In the genomic region with DNA sequence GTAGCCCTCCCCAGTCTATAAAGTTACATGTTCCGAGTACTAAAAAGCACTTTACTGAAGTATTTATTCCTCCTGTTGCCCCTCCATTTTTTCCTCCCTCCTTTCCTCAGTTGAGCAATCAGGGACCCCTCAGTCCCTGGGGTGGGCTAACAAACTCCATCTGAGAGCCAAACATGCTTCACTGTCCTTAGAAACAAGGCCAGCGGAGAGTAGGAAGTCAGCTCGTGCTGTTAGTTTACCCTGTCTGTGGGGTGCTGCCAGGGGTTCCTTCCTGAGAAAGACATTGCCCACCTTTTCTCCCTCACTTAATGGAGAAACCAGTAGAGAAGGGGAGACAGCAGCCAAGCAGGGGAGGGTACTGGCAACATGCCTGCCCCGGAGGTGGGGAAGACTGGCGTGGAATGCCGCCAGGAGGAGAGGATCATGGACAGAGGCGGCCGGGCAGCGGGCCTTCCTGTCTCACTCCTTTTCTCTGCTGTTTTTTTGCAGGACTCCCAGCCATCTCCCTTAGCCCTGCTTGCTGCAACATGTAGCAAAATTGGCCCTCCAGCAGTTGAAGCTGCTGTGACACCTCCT, we compare ENCODE assay signal across 25 cellular contexts. TPM values are rescaled to one million over a fixed set of nuclear protein-coding genes. Genes with fewer than 3 reads are reported as not detected.
DNase-seq lines count a peak whose midpoint lies in the region; ATAC-seq and TF ChIP-seq lines count a peak whose summit lies in the region.
"Had no signal": no experiment of that assay in that cellular context is flagged by ENCODE, and none has a peak within 500 bp of the region (broad histone marks: within the 10 kb centered on the region; RNA-seq: fewer than 3 reads in every experiment).

No MANE protein-coding gene starts in this region.

- 56% methylated on average over 9 of the region's 9 CpGs for WGBS in esophagus muscularis mucosa

- H3K9me3 ChIP-seq in esophagus muscularis mucosa (no peaks in the 10 kb centered on the region), neural progenitor cell (ENCODE audit: low read depth) (no peaks in the 10 kb centered on the region), upper lobe of right lung (no peaks in the 10 kb centered on the region)
- H3K9me3 ChIP-seq: BE2C, body of pancreas, left lung, stomach, vagina had no signal

- peaks cover 45% of the 10 kb centered on the region for H3K36me3 Mint-ChIP-seq in activated T-cell treated with anti-CD3 and anti-CD28 coated beads, Interleukin-2, amount 50 U/mL, for 24 hours (ENCODE audit: low read depth)
- peaks cover 26% of the 10 kb centered on the region for H3K36me3 Mint-ChIP-seq in activated T-cell treated with anti-CD3 and anti-CD28 coated beads, Interleukin-2, amount 50 U/mL, for 4 hours (ENCODE audit: insufficient read depth)
- H3K36me3 Mint-ChIP-seq in neural progenitor cell: peaks cover 16% of the 10 kb centered on the region
- peaks cover 26% of the 10 kb centered on the region for H3K36me3 Mint-ChIP-seq in activated CD4-positive, alpha-beta T cell treated with anti-CD3 and anti-CD28 coated beads, Interleukin-2, amount 10 ng/mL, durations not matched to agents 7 days and 5 days (ENCODE audit: low read depth)

- no peak overlapping the region for H3K4me2 ChIP-seq in neural progenitor cell

- no peak for ATAC-seq in activated T-cell treated with anti-CD3 and anti-CD28 coated beads, Interleukin-2, amount 50 U/mL, for 4 hours
- ATAC-seq in upper lobe of right lung: peak; percentile 16
- ATAC-seq: body of pancreas, esophagus mucosa, left lung had no signal

- no peak for TF ChIP-seq POLR2A in esophagus muscularis mucosa (IDR thresholded peaks at IDR 0.05; ENCODE audit: low read depth)

- H3K36me3 ChIP-seq in esophagus muscularis mucosa (peaks cover 0 to 22% (median 13%) of the 10 kb centered on the region in 4 donors), neural progenitor cell (no peaks in the 10 kb centered on the region), upper lobe of right lung (peaks cover 19% of the 10 kb centered on the region)

- intact Hi-C loops in esophagus muscularis mucosa (cut with DNase I): no loop called here
- intact Hi-C loops in upper lobe of right lung (cut with DNase I): no loop called here

- CTCF ChIA-PET in activated CD4-positive, alpha-beta T cell treated with anti-CD3 and anti-CD28 coated beads, Interleukin-2, amount 10 ng/mL, durations not matched to agents 7 days and 5 days (lab: Charles Lee): interaction anchor here (1.2 kb wide), 1 partner anchor 96 kb away, joined by 3 read pairs; no protein-coding TSS in a partner anchor

- POLR2A ChIA-PET in activated CD4-positive, alpha-beta T cell treated with anti-CD3 and anti-CD28 coated beads, Interleukin-2, amount 10 ng/mL, durations not matched to agents 7 days and 5 days (lab: Charles Lee): no interaction called here

- no peaks in the 10 kb centered on the region for H4K20me1 ChIP-seq in neural progenitor cell (ENCODE audit: low read depth)

- H3K9ac ChIP-seq in neural progenitor cell: no peak overlapping the region

- TF ChIP-seq CTCF in esophagus muscularis mucosa (IDR thresholded peaks at IDR 0.05) (no peak), neural progenitor cell (IDR thresholded peaks at IDR 0.05) (no peak), upper lobe of right lung (IDR thresholded peaks at IDR 0.05) (no peak)

- no peak for TF ChIP-seq EP300 in esophagus muscularis mucosa (IDR thresholded peaks at IDR 0.05)

- H3K27me3 Mint-ChIP-seq in activated T-cell treated with anti-CD3 and anti-CD28 coated beads, Interleukin-2, amount 50 U/mL, for 24 hours: no peaks in the 10 kb centered on the region
- H3K27me3 Mint-ChIP-seq in activated T-cell treated with anti-CD3 and anti-CD28 coated beads, Interleukin-2, amount 50 U/mL, for 4 hours (ENCODE audit: low read depth): no peaks in the 10 kb centered on the region
- H3K27me3 Mint-ChIP-seq in neural progenitor cell (ENCODE audit: insufficient read depth, low read depth): peaks cover 6% of the 10 kb centered on the region
- no peaks in the 10 kb centered on the region for H3K27me3 Mint-ChIP-seq in activated CD4-positive, alpha-beta T cell treated with anti-CD3 and anti-CD28 coated beads, Interleukin-2, amount 10 ng/mL, durations not matched to agents 7 days and 5 days
- H3K27me3 Mint-ChIP-seq: activated CD4-positive, alpha-beta memory T cell treated with anti-CD3 and anti-CD28 coated beads, Interleukin-2, amount 10 ng/mL, durations not matched to agents 7 days and 5 days had no signal

- H3F3A ChIP-seq in neural progenitor cell (ENCODE audit: low read depth): no peaks in the 10 kb centered on the region

- no peak overlapping the region for H2AFZ ChIP-seq in neural progenitor cell (replicated peaks)

- H3K4me1 Mint-ChIP-seq in activated T-cell treated with anti-CD3 and anti-CD28 coated beads, Interleukin-2, amount 50 U/mL, for 24 hours (ENCODE audit: low read depth): peaks cover 17% of the 10 kb centered on the region
- H3K4me1 Mint-ChIP-seq in activated T-cell treated with anti-CD3 and anti-CD28 coated beads, Interleukin-2, amount 50 U/mL, for 4 hours (ENCODE audit: low read depth): peaks cover 16% of the 10 kb centered on the region
- no peaks in the 10 kb centered on the region for H3K4me1 Mint-ChIP-seq in neural progenitor cell
- peaks cover 13% of the 10 kb centered on the region for H3K4me1 Mint-ChIP-seq in activated CD4-positive, alpha-beta T cell treated with anti-CD3 and anti-CD28 coated beads, Interleukin-2, amount 10 ng/mL, durations not matched to agents 7 days and 5 days

- H3K27ac ChIP-seq in esophagus muscularis mucosa (replicated peaks in 1 of 4) (peak overlapping the region; percentile 33 to 69 (median 66)), neural progenitor cell (no peak overlapping the region), upper lobe of right lung (no peak overlapping the region)
- H3K27ac ChIP-seq: body of pancreas, left lung, skin epidermis, vagina had no signal

- H3K4me3 Mint-ChIP-seq in activated T-cell treated with anti-CD3 and anti-CD28 coated beads, Interleukin-2, amount 50 U/mL, for 24 hours: no peak overlapping the region
- no peak overlapping the region for H3K4me3 Mint-ChIP-seq in activated T-cell treated with anti-CD3 and anti-CD28 coated beads, Interleukin-2, amount 50 U/mL, for 4 hours
- H3K4me3 Mint-ChIP-seq in neural progenitor cell: no peak overlapping the region
- H3K4me3 Mint-ChIP-seq in activated CD4-positive, alpha-beta T cell treated with anti-CD3 and anti-CD28 coated beads, Interleukin-2, amount 10 ng/mL, durations not matched to agents 7 days and 5 days: no peak overlapping the region
- H3K4me3 Mint-ChIP-seq: activated CD4-positive, alpha-beta memory T cell treated with anti-CD3 and anti-CD28 coated beads, Interleukin-2, amount 10 ng/mL, durations not matched to agents 7 days and 5 days; T-helper 2 cell treated with Interferon-gamma antibody and Interleukin-4, amounts not matched to agents 5 μg/mL and 100 μg/mL, for 36 hours had no signal

- H3K9me3 Mint-ChIP-seq in activated T-cell treated with anti-CD3 and anti-CD28 coated beads, Interleukin-2, amount 50 U/mL, for 24 hours: no peaks in the 10 kb centered on the region
- H3K9me3 Mint-ChIP-seq in activated T-cell treated with anti-CD3 and anti-CD28 coated beads, Interleukin-2, amount 50 U/mL, for 4 hours: no peaks in the 10 kb centered on the region
- no peaks in the 10 kb centered on the region for H3K9me3 Mint-ChIP-seq in neural progenitor cell
- H3K9me3 Mint-ChIP-seq in activated CD4-positive, alpha-beta T cell treated with anti-CD3 and anti-CD28 coated beads, Interleukin-2, amount 10 ng/mL, durations not matched to agents 7 days and 5 days: no peaks in the 10 kb centered on the region
- H3K9me3 Mint-ChIP-seq: activated CD4-positive, alpha-beta memory T cell treated with anti-CD3 and anti-CD28 coated beads, Interleukin-2, amount 10 ng/mL, durations not matched to agents 7 days and 5 days; T-helper 2 cell treated with Interferon-gamma antibody and Interleukin-4, amounts not matched to agents 5 μg/mL and 100 μg/mL, for 36 hours had no signal

- H3K79me2 ChIP-seq in neural progenitor cell (ENCODE audit: low read depth): peaks cover 2% of the 10 kb centered on the region

- H3K27me3 ChIP-seq in esophagus muscularis mucosa: no peaks in the 10 kb centered on the region
- no peaks in the 10 kb centered on the region for H3K27me3 ChIP-seq in neural progenitor cell
- H3K27me3 ChIP-seq in upper lobe of right lung: no peaks in the 10 kb centered on the region
- H3K27me3 ChIP-seq: BE2C, body of pancreas, dorsolateral prefrontal cortex, left lung, stomach, vagina had no signal

- no peak for DNase-seq in activated T-cell treated with anti-CD3 and anti-CD28 coated beads, Interleukin-2, amount 50 U/mL, for 24 hours
- DNase-seq in activated T-cell treated with anti-CD3 and anti-CD28 coated beads, Interleukin-2, amount 50 U/mL, for 4 hours: no peak
- DNase-seq in esophagus muscularis mucosa (ENCODE audit: extremely low spot score) (no peak), neural progenitor cell (ENCODE audit: low spot score) (no peak), upper lobe of right lung (no peak), iPS-NIHi7 (ENCODE audit: extremely low spot score) (no peak), D341Med (ENCODE audit: low spot score) (no peak)
- no peak for DNase-seq in activated CD4-positive, alpha-beta T cell treated with anti-CD3 and anti-CD28 coated beads, Interleukin-2, amount 10 ng/mL, durations not matched to agents 7 days and 5 days
- DNase-seq: activated CD4-positive, alpha-beta memory T cell treated with anti-CD3 and anti-CD28 coated beads, Interleukin-2, amount 10 ng/mL, durations not matched to agents 7 days and 5 days; activated naive CD4-positive, alpha-beta T cell treated with anti-CD3 and anti-CD28 coated beads, Interleukin-2, amount 50 U/mL, for 16 hours; activated T-cell treated with anti-CD3 and anti-CD28 coated beads, Interleukin-2, amount 50 U/mL, for 1 hour; BE2C; body of pancreas; GDM1; left lung; NCI-H1694 treated with DMSO at 0.1 percent for 48 hours; NCI-H82; stimulated activated CD4-positive, alpha-beta T cell treated with anti-CD3 and anti-CD28 coated beads, Interleukin-2, amount 100 ng/mL, for 48 hours; stomach had no signal

- H3K4me3 ChIP-seq in esophagus muscularis mucosa (no peak overlapping the region), neural progenitor cell (no peak overlapping the region), upper lobe of right lung (no peak overlapping the region)
- H3K4me3 ChIP-seq: body of pancreas, left lung, skin epidermis, stomach, vagina had no signal

- H3K4me1 ChIP-seq in esophagus muscularis mucosa: peaks cover 30 to 48% (median 38%) of the 10 kb centered on the region in 4 donors
- no peaks in the 10 kb centered on the region for H3K4me1 ChIP-seq in neural progenitor cell
- H3K4me1 ChIP-seq in upper lobe of right lung: no peaks in the 10 kb centered on the region
- H3K4me1 ChIP-seq: BE2C, body of pancreas, vagina had no signal

- peak overlapping the region; percentile 45 for H3K27ac Mint-ChIP-seq in activated T-cell treated with anti-CD3 and anti-CD28 coated beads, Interleukin-2, amount 50 U/mL, for 24 hours
- H3K27ac Mint-ChIP-seq in neural progenitor cell: peak overlapping the region; percentile 3
- no peak overlapping the region for H3K27ac Mint-ChIP-seq in activated CD4-positive, alpha-beta T cell treated with anti-CD3 and anti-CD28 coated beads, Interleukin-2, amount 10 ng/mL, durations not matched to agents 7 days and 5 days
- H3K27ac Mint-ChIP-seq: activated CD4-positive, alpha-beta memory T cell treated with anti-CD3 and anti-CD28 coated beads, Interleukin-2, amount 10 ng/mL, durations not matched to agents 7 days and 5 days; T-helper 2 cell treated with Interferon-gamma antibody and Interleukin-4, amounts not matched to agents 5 μg/mL and 100 μg/mL, for 36 hours had no signal

RNA-seq across cellular contexts. Expression of a gene that starts 19.7 kb away (rescaled TPM):
- total RNA-seq in activated T-cell treated with anti-CD3 and anti-CD28 coated beads, Interleukin-2, amount 50 U/mL, for 4 hours: 10 to 100 TPM; 20.9 to 25.6 (median 23.1) TPM
- total RNA-seq in esophagus muscularis mucosa (10 to 100 TPM in 1 of 4 donors, 1 to 10 TPM in 3; 7.1 to 16.0 (median 9.4) TPM), neural progenitor cell (ENCODE audit: low replicate concordance) (1.6 and 2.3 TPM in 2 replicates), upper lobe of right lung (16.9 TPM)
- total RNA-seq in activated CD4-positive, alpha-beta T cell treated with anti-CD3 and anti-CD28 coated beads, Interleukin-2, amount 10 ng/mL, durations not matched to agents 7 days and 5 days: 10 to 100 TPM; 27.6 to 33.8 TPM

RNA-seq across cellular contexts. Expression of a gene that starts 25.6 kb away (rescaled TPM):
- 10 to 100 TPM; 82.8 to 83.5 (median 83.2) TPM for total RNA-seq in activated T-cell treated with anti-CD3 and anti-CD28 coated beads, Interleukin-2, amount 50 U/mL, for 4 hours
- total RNA-seq in esophagus muscularis mucosa (10 to 100 TPM; 21.2 to 32.8 (median 27.6) TPM), neural progenitor cell (ENCODE audit: low replicate concordance) (8.0 and 9.1 TPM in 2 replicates), upper lobe of right lung (29.4 TPM)
- total RNA-seq in activated CD4-positive, alpha-beta T cell treated with anti-CD3 and anti-CD28 coated beads, Interleukin-2, amount 10 ng/mL, durations not matched to agents 7 days and 5 days: 10 to 100 TPM; 30.9 to 36.5 TPM

RNA-seq across cellular contexts. Expression of a gene that starts 41.9 kb away (rescaled TPM):
- total RNA-seq in activated T-cell treated with anti-CD3 and anti-CD28 coated beads, Interleukin-2, amount 50 U/mL, for 4 hours: under 1 TPM in 2 of 3 donors, not detected in 1; 0.14 to 0.29 TPM
- total RNA-seq in esophagus muscularis mucosa: not detected
- not detected in 2 replicates for total RNA-seq in neural progenitor cell (ENCODE audit: low replicate concordance)
- 47.4 TPM for total RNA-seq in upper lobe of right lung
- total RNA-seq in activated CD4-positive, alpha-beta T cell treated with anti-CD3 and anti-CD28 coated beads, Interleukin-2, amount 10 ng/mL, durations not matched to agents 7 days and 5 days: not detected
- total RNA-seq: activated CD4-positive, alpha-beta memory T cell treated with anti-CD3 and anti-CD28 coated beads, Interleukin-2, amount 10 ng/mL, durations not matched to agents 7 days and 5 days; glomerular endothelial cell had no signal

RNA-seq across cellular contexts. Expression of a gene that starts 55.2 kb away (rescaled TPM):
- 100 to 1,000 TPM; 145 to 159 (median 156) TPM for total RNA-seq in activated T-cell treated with anti-CD3 and anti-CD28 coated beads, Interleukin-2, amount 50 U/mL, for 4 hours
- total RNA-seq in esophagus muscularis mucosa (10 to 100 TPM; 43.9 to 70.2 (median 58.4) TPM), neural progenitor cell (ENCODE audit: low replicate concordance) (104 and 168 TPM in 2 replicates), upper lobe of right lung (140 TPM)
- 100 to 1,000 TPM; 212 to 213 TPM for total RNA-seq in activated CD4-positive, alpha-beta T cell treated with anti-CD3 and anti-CD28 coated beads, Interleukin-2, amount 10 ng/mL, durations not matched to agents 7 days and 5 days

Comparison
In these comparisons a context has a peak if more than half of its experiments do, and no peak if none do; other contexts are left out.
1. H3K27ac ChIP-seq: peak in esophagus muscularis mucosa (4 of 4); none in neural progenitor cell (single experiment) and upper lobe of right lung (single experiment).
2. RNA of a gene that starts 41.9 kb away (total RNA-seq): 47.4 TPM in upper lobe of right lung (single experiment); 0.14 to 0.29 TPM in activated T-cell treated with anti-CD3 and anti-CD28 coated beads, Interleukin-2, amount 50 U/mL, for 4 hours, not detected in esophagus muscularis mucosa, not detected in neural progenitor cell and not detected in activated CD4-positive, alpha-beta T cell treated with anti-CD3 and anti-CD28 coated beads, Interleukin-2, amount 10 ng/mL, durations not matched to agents 7 days and 5 days; every median in the first group is over 10 times any median in the second.